23 cellular contexts compared by ENCODE assay signal in genomic region chr20:57169162-57169561, GRCh38.
"Had no signal": no experiment of that assay in that cellular context is flagged by ENCODE, and none has a peak within 500 bp of the region (broad histone marks: within the 10 kb centered on the region; RNA-seq: fewer than 3 reads in every experiment).

No MANE protein-coding gene starts in this region.

- H3K36me3 Mint-ChIP-seq: activated naive CD8-positive, alpha-beta T cell treated with anti-CD3 and anti-CD28 coated beads, Interleukin-2, amount 10 ng/mL, durations not matched to agents 7 days and 5 days had no signal

- H3K4me1 ChIP-seq: gastroesophageal sphincter, prostate gland, testis, upper lobe of right lung had no signal

- H3K27ac ChIP-seq: coronary artery, testis, upper lobe of right lung had no signal

- H3K4me3 Mint-ChIP-seq: activated naive CD8-positive, alpha-beta T cell treated with anti-CD3 and anti-CD28 coated beads, Interleukin-2, amount 10 ng/mL, durations not matched to agents 7 days and 5 days; activated T-cell treated with anti-CD3 and anti-CD28 coated beads, Interleukin-2, amount 50 U/mL, for 24 hours; activated T-helper 17 cell treated with anti-CD3 and anti-CD28 coated beads, Interleukin-2, amount 50 U/mL, for 72 hours; endodermal cell; naive thymus-derived CD4-positive, alpha-beta T cell; WTC11 had no signal

- DNase-seq: activated naive CD4-positive, alpha-beta T cell treated with Interleukin-2 at 50 U/mL for 16 hours; activated naive CD8-positive, alpha-beta T cell treated with anti-CD3 and anti-CD28 coated beads, Interleukin-2, amount 10 ng/mL, durations not matched to agents 7 days and 5 days; activated T-cell treated with anti-CD3 and anti-CD28 coated beads, Interleukin-2, amount 50 U/mL, for 24 hours; amniotic stem cell; cerebellar nuclear complex; endodermal cell; esophagus squamous epithelium; islet precursor cell; left cardiac atrium; naive thymus-derived CD4-positive, alpha-beta T cell; small intestine; stimulated activated CD4-positive, alpha-beta T cell treated with anti-CD3 and anti-CD28 coated beads, Interleukin-2, amount 100 ng/mL, for 48 hours; stimulated activated CD8-positive, alpha-beta memory T cell treated with anti-CD3 and anti-CD28 coated beads, Interleukin-4, amount 100 ng/mL, for 48 hours; stimulated activated naive CD4-positive, alpha-beta T cell; T1000; testis; upper lobe of right lung had no signal

- H3K27ac Mint-ChIP-seq: activated naive CD8-positive, alpha-beta T cell treated with anti-CD3 and anti-CD28 coated beads, Interleukin-2, amount 10 ng/mL, durations not matched to agents 7 days and 5 days; activated T-cell treated with anti-CD3 and anti-CD28 coated beads, Interleukin-2, amount 50 U/mL, for 24 hours; activated T-helper 17 cell treated with anti-CD3 and anti-CD28 coated beads, Interleukin-2, amount 50 U/mL, for 72 hours; endodermal cell; naive thymus-derived CD4-positive, alpha-beta T cell; WTC11 had no signal

- ATAC-seq: activated T-helper 17 cell treated with anti-CD3 and anti-CD28 coated beads, Interleukin-2, amount 50 U/mL, for 72 hours; gastroesophageal sphincter; naive thymus-derived CD4-positive, alpha-beta T cell; WTC11 had no signal

- H3K4me1 Mint-ChIP-seq: activated naive CD8-positive, alpha-beta T cell treated with anti-CD3 and anti-CD28 coated beads, Interleukin-2, amount 10 ng/mL, durations not matched to agents 7 days and 5 days; activated T-helper 17 cell treated with anti-CD3 and anti-CD28 coated beads, Interleukin-2, amount 50 U/mL, for 72 hours; naive thymus-derived CD4-positive, alpha-beta T cell had no signal

- H3K9me3 Mint-ChIP-seq: activated naive CD8-positive, alpha-beta T cell treated with anti-CD3 and anti-CD28 coated beads, Interleukin-2, amount 10 ng/mL, durations not matched to agents 7 days and 5 days; activated T-cell treated with anti-CD3 and anti-CD28 coated beads, Interleukin-2, amount 50 U/mL, for 24 hours had no signal

- H3K27me3 ChIP-seq: esophagus squamous epithelium, testis, upper lobe of right lung had no signal

- H3K4me3 ChIP-seq: coronary artery, esophagus squamous epithelium, gastroesophageal sphincter, lung, prostate gland, testis, upper lobe of right lung had no signal

- H3K36me3 ChIP-seq: gastroesophageal sphincter, prostate gland, upper lobe of right lung had no signal

- H3K9me3 ChIP-seq: esophagus squamous epithelium, gastroesophageal sphincter, prostate gland, testis, upper lobe of right lung had no signal
